15 cellular contexts compared by ENCODE assay signal in genomic region chr2:159900343-159900742, GRCh38.
"Had no signal": no experiment of that assay in that cellular context is flagged by ENCODE, and none has a peak within 500 bp of the region (broad histone marks: within the 10 kb centered on the region; RNA-seq: fewer than 3 reads in every experiment).

No MANE protein-coding gene starts in this region.

- H3K27ac ChIP-seq: ascending aorta, lower lobe of right lung, pancreas, stomach, thoracic aorta had no signal

- DNase-seq: activated CD8-positive, alpha-beta memory T cell treated with anti-CD3 and anti-CD28 coated beads for 24 hours; activated gamma-delta T cell; foreskin melanocyte; head of caudate nucleus; left cardiac atrium; lower lobe of right lung; pancreas; stimulated activated CD4-positive, alpha-beta T cell treated with anti-CD3 and anti-CD28 coated beads, Interleukin-2, amount 100 ng/mL, for 48 hours; stomach; T-helper 2 cell had no signal

- H3K4me1 ChIP-seq: ascending aorta had no signal

- H3K36me3 Mint-ChIP-seq: mesothelial cell of epicardium had no signal

- H3K9me3 Mint-ChIP-seq: mesothelial cell of epicardium, neural crest cell had no signal

- FAIRE-seq: pancreas had no signal

- H3K27ac Mint-ChIP-seq: mesothelial cell of epicardium had no signal

- H3K4me3 ChIP-seq: ascending aorta, lower lobe of right lung, pancreas, stomach, thoracic aorta had no signal

- H3K4me3 Mint-ChIP-seq: mesothelial cell of epicardium, neural crest cell had no signal

- H3K9me3 ChIP-seq: ascending aorta, lower lobe of right lung, pancreas, stomach, thoracic aorta had no signal

- H3K36me3 ChIP-seq: ascending aorta, lower lobe of right lung, pancreas, stomach, thoracic aorta had no signal

- ATAC-seq: activated CD4-positive, CD25-positive, alpha-beta regulatory T cell treated with anti-CD3 and anti-CD28 coated beads, Interleukin-2, amount 50 U/mL, for 24 hours; left cardiac atrium; lower lobe of right lung; pancreas had no signal

- H3K27me3 ChIP-seq: ascending aorta, pancreas had no signal
